In genomic region chr2:62775367-62775668, GRCh38 we compare ENCODE assay signal across 8 cellular contexts.
"Had no signal": no experiment of that assay in that cellular context is flagged by ENCODE, and none has a peak within 500 bp of the region (broad histone marks: within the 10 kb centered on the region; RNA-seq: fewer than 3 reads in every experiment).

No MANE protein-coding gene starts in this region.

- H3K27ac ChIP-seq: lower lobe of right lung, right atrium auricular region had no signal

- H3K36me3 Mint-ChIP-seq: activated naive CD8-positive, alpha-beta T cell treated with anti-CD3 and anti-CD28 coated beads, Interleukin-2, amount 10 ng/mL, durations not matched to agents 7 days and 5 days; stimulated activated effector memory CD8-positive, alpha-beta T cell treated with anti-CD3 and anti-CD28 coated beads, Interleukin-12 subunit alpha, Interleukin-12 subunit beta, amount 100 ng/mL, for 72 hours had no signal

- H3K27me3 Mint-ChIP-seq: activated naive CD8-positive, alpha-beta T cell treated with anti-CD3 and anti-CD28 coated beads, Interleukin-2, amount 10 ng/mL, durations not matched to agents 7 days and 5 days had no signal

- H3K9me3 Mint-ChIP-seq: activated naive CD8-positive, alpha-beta T cell treated with anti-CD3 and anti-CD28 coated beads, Interleukin-2, amount 10 ng/mL, durations not matched to agents 7 days and 5 days; stimulated activated effector memory CD8-positive, alpha-beta T cell treated with anti-CD3 and anti-CD28 coated beads, Interleukin-12 subunit alpha, Interleukin-12 subunit beta, amount 100 ng/mL, for 72 hours had no signal

- H3K27me3 ChIP-seq: right atrium auricular region, transverse colon had no signal

- H3K27ac Mint-ChIP-seq: activated CD8-positive, alpha-beta T cell treated with anti-CD3 and anti-CD28 coated beads, Interleukin-2, amount 10 ng/mL, durations not matched to agents 7 days and 5 days; activated naive CD8-positive, alpha-beta T cell treated with anti-CD3 and anti-CD28 coated beads, Interleukin-2, amount 10 ng/mL, durations not matched to agents 7 days and 5 days; stimulated activated effector memory CD8-positive, alpha-beta T cell treated with anti-CD3 and anti-CD28 coated beads, Interleukin-12 subunit alpha, Interleukin-12 subunit beta, amount 100 ng/mL, for 72 hours had no signal

- H3K9me3 ChIP-seq: lower lobe of right lung, right atrium auricular region had no signal

- H3K36me3 ChIP-seq: lower lobe of right lung, right atrium auricular region had no signal

- ATAC-seq: stimulated activated effector memory CD8-positive, alpha-beta T cell treated with anti-CD3 and anti-CD28 coated beads, Interleukin-12 subunit alpha, Interleukin-12 subunit beta, amount 100 ng/mL, for 72 hours had no signal

- H3K4me3 ChIP-seq: lower lobe of right lung, right atrium auricular region, transverse colon had no signal

- H3K4me1 ChIP-seq: right atrium auricular region had no signal

- H3K4me3 Mint-ChIP-seq: activated CD8-positive, alpha-beta T cell treated with anti-CD3 and anti-CD28 coated beads, Interleukin-2, amount 10 ng/mL, durations not matched to agents 7 days and 5 days; activated naive CD8-positive, alpha-beta T cell treated with anti-CD3 and anti-CD28 coated beads, Interleukin-2, amount 10 ng/mL, durations not matched to agents 7 days and 5 days; stimulated activated effector memory CD8-positive, alpha-beta T cell treated with anti-CD3 and anti-CD28 coated beads, Interleukin-12 subunit alpha, Interleukin-12 subunit beta, amount 100 ng/mL, for 72 hours had no signal

- DNase-seq: activated CD8-positive, alpha-beta memory T cell treated with anti-CD3 and anti-CD28 coated beads, Interleukin-2, amount 50 U/mL, for 48 hours; activated CD8-positive, alpha-beta T cell treated with anti-CD3 and anti-CD28 coated beads, Interleukin-2, amount 10 ng/mL, durations not matched to agents 7 days and 5 days; activated naive CD8-positive, alpha-beta T cell treated with anti-CD3 and anti-CD28 coated beads, Interleukin-2, amount 10 ng/mL, durations not matched to agents 7 days and 5 days; lower lobe of right lung; nucleus accumbens; transverse colon had no signal
